9 cellular contexts compared by ENCODE assay signal in genomic region chr10:30803901-30804322, GRCh38.
DNase-seq lines count a peak whose midpoint lies in the region; ATAC-seq and TF ChIP-seq lines count a peak whose summit lies in the region.
"Had no signal": no experiment of that assay in that cellular context is flagged by ENCODE, and none has a peak within 500 bp of the region (broad histone marks: within the 10 kb centered on the region; RNA-seq: fewer than 3 reads in every experiment).

No MANE protein-coding gene starts in this region.

- DNase-seq in GM04504 (ENCODE audit: low read depth), result peak; percentile 87
- DNase-seq in choroid plexus epithelial cell (ENCODE audit: low read depth), result peak; percentile 82
- DNase-seq in right atrium auricular region (ENCODE audit: low spot score), result peak; percentile 83
- no peak for DNase-seq in hippocampal formation (lab: John Stamatoyannopoulos, UW)
- no peak for DNase-seq in activated T-cell treated with anti-CD3 and anti-CD28 coated beads, Interleukin-2, amount 50 U/mL, for 1 hour
- DNase-seq: CD8-positive, alpha-beta T cell had no signal

- H3K4me3 ChIP-seq in choroid plexus epithelial cell (ENCODE audit: low read depth, low read length) (no peak overlapping the region), right atrium auricular region (no peak overlapping the region), skin epidermis (no peak overlapping the region)

- ATAC-seq in GM21528 (IDR thresholded peaks at IDR 0.05; ENCODE audit: low FRiP score, unreplicated experiment) (no peak), GM21717 (IDR thresholded peaks at IDR 0.05; ENCODE audit: unreplicated experiment) (no peak)
- ATAC-seq: CD8-positive, alpha-beta T cell had no signal

- TF ChIP-seq CTCF in choroid plexus epithelial cell (conservative IDR thresholded peaks at IDR 0.05; ENCODE audit: low read depth, low read length) (no peak), right atrium auricular region (IDR thresholded peaks at IDR 0.05) (no peak)

- H3K36me3 ChIP-seq in right atrium auricular region, result no peaks in the 10 kb centered on the region

- peaks cover 0 to 12% of the 10 kb centered on the region in 2 donors for H3K4me1 ChIP-seq in right atrium auricular region

- H3K27ac ChIP-seq in right atrium auricular region (peak overlapping the region; percentile 8 to 75), skin epidermis (peak overlapping the region in 13 of 21 experiments; percentile 4 to 77 (median 51))

- H3K27me3 ChIP-seq in right atrium auricular region, result no peaks in the 10 kb centered on the region

- H3K9me3 ChIP-seq in right atrium auricular region, result no peaks in the 10 kb centered on the region

Comparison
In these comparisons a context has a peak if more than half of its experiments do, and no peak if none do; other contexts are left out.
1. DNase-seq: peak in GM04504 (single experiment), choroid plexus epithelial cell (single experiment) and right atrium auricular region (single experiment); none in hippocampal formation (0 of 2) and activated T-cell treated with anti-CD3 and anti-CD28 coated beads, Interleukin-2, amount 50 U/mL, for 1 hour (single experiment).